22 cellular contexts compared by ENCODE assay signal in genomic region chr6:36116480-36116879, GRCh38. TPM values are rescaled to one million over a fixed set of nuclear protein-coding genes. Genes with fewer than 3 reads are reported as not detected.
DNase-seq lines count a peak whose midpoint lies in the region; ATAC-seq and TF ChIP-seq lines count a peak whose summit lies in the region.
"Had no signal": no experiment of that assay in that cellular context is flagged by ENCODE, and none has a peak within 500 bp of the region (broad histone marks: within the 10 kb centered on the region; RNA-seq: fewer than 3 reads in every experiment).

No MANE protein-coding gene starts in this region.

- no peaks in the 10 kb centered on the region for H4K20me1 ChIP-seq in Loucy (ENCODE audit: insufficient read depth, low read length, poor library complexity, severe bottlenecking)
- H4K20me1 ChIP-seq: BLaER1 had no signal

- peaks cover 90% of the 10 kb centered on the region for H3K4me1 Mint-ChIP-seq in activated CD4-positive, alpha-beta memory T cell treated with anti-CD3 and anti-CD28 coated beads, Interleukin-2, amount 10 ng/mL, durations not matched to agents 7 days and 5 days
- peaks cover 76% of the 10 kb centered on the region for H3K4me1 Mint-ChIP-seq in activated CD4-positive, alpha-beta memory T cell treated with anti-CD3 and anti-CD28 coated beads for 36 hours (ENCODE audit: low read depth)
- peaks cover 58% of the 10 kb centered on the region for H3K4me1 Mint-ChIP-seq in activated naive CD8-positive, alpha-beta T cell treated with anti-CD3 and anti-CD28 coated beads, Interleukin-2, amount 10 ng/mL, durations not matched to agents 7 days and 5 days

- H2AFZ ChIP-seq in Loucy (ENCODE audit: low read length), result no peak overlapping the region

- H3K4me2 ChIP-seq in Loucy (ENCODE audit: low read depth, low read length, poor library complexity, severe bottlenecking), result peak overlapping the region; percentile 82
- H3K4me2 ChIP-seq: A549 had no signal

- WGBS in sigmoid colon, 2 donors, result 80 to 92% methylated on average over 2 of the region's 2 CpGs

- H3K27me3 Mint-ChIP-seq in activated CD4-positive, alpha-beta memory T cell treated with anti-CD3 and anti-CD28 coated beads, Interleukin-2, amount 10 ng/mL, durations not matched to agents 7 days and 5 days, result no peaks in the 10 kb centered on the region
- H3K27me3 Mint-ChIP-seq in activated CD4-positive, alpha-beta memory T cell treated with anti-CD3 and anti-CD28 coated beads for 36 hours, result no peaks in the 10 kb centered on the region
- H3K27me3 Mint-ChIP-seq in activated naive CD8-positive, alpha-beta T cell treated with anti-CD3 and anti-CD28 coated beads, Interleukin-2, amount 10 ng/mL, durations not matched to agents 7 days and 5 days, result no peaks in the 10 kb centered on the region
- H3K27me3 Mint-ChIP-seq: progenitor cell of endocrine pancreas had no signal

- no peaks in the 10 kb centered on the region for H3K9me3 ChIP-seq in Loucy (ENCODE audit: insufficient read depth, low read depth, low read length)
- H3K9me3 ChIP-seq in sigmoid colon, result no peaks in the 10 kb centered on the region
- H3K9me3 ChIP-seq: A549, BLaER1, HAP-1, suprapubic skin had no signal

- H3K27ac Mint-ChIP-seq in activated CD4-positive, alpha-beta memory T cell treated with anti-CD3 and anti-CD28 coated beads, Interleukin-2, amount 10 ng/mL, durations not matched to agents 7 days and 5 days, result peak overlapping the region; percentile 71
- H3K27ac Mint-ChIP-seq in activated CD4-positive, alpha-beta memory T cell treated with anti-CD3 and anti-CD28 coated beads for 36 hours, result no peak overlapping the region
- H3K27ac Mint-ChIP-seq in activated naive CD8-positive, alpha-beta T cell treated with anti-CD3 and anti-CD28 coated beads, Interleukin-2, amount 10 ng/mL, durations not matched to agents 7 days and 5 days, result peak overlapping the region; percentile 52

- H3K9ac ChIP-seq in Loucy (ENCODE audit: low read depth, low read length, poor library complexity, severe bottlenecking), result peak overlapping the region; percentile 69
- H3K9ac ChIP-seq: BLaER1 had no signal

- CTCF ChIA-PET in activated CD4-positive, alpha-beta memory T cell treated with anti-CD3 and anti-CD28 coated beads, Interleukin-2, amount 10 ng/mL, durations not matched to agents 7 days and 5 days (lab: Charles Lee), result interaction anchor here (1.2 kb wide), 1 partner anchor 21 kb away, joined by 3 read pairs; no protein-coding TSS in a partner anchor
- CTCF ChIA-PET in activated CD4-positive, alpha-beta memory T cell treated with anti-CD3 and anti-CD28 coated beads for 36 hours (lab: Charles Lee), result no interaction called here

- H3K27me3 ChIP-seq in Loucy (ENCODE audit: insufficient read depth, low read length, poor library complexity, severe bottlenecking) (no peaks in the 10 kb centered on the region), sigmoid colon (no peaks in the 10 kb centered on the region)
- H3K27me3 ChIP-seq: BLaER1, suprapubic skin had no signal

- no peaks in the 10 kb centered on the region for H3K9me2 ChIP-seq in Loucy (replicated peaks; ENCODE audit: low read depth, low read length)

- peaks cover 16% of the 10 kb centered on the region for H3K36me3 ChIP-seq in Loucy (ENCODE audit: insufficient read depth, low read length)
- H3K36me3 ChIP-seq in sigmoid colon, result peaks cover 0 to 20% (median 4%) of the 10 kb centered on the region in 4 donors
- H3K36me3 ChIP-seq: HAP-1 had no signal

- H3F3A ChIP-seq in Loucy (ENCODE audit: low read depth), result peaks cover 18% of the 10 kb centered on the region

- H3K4me3 Mint-ChIP-seq in activated CD4-positive, alpha-beta memory T cell treated with anti-CD3 and anti-CD28 coated beads, Interleukin-2, amount 10 ng/mL, durations not matched to agents 7 days and 5 days, result no peak overlapping the region
- no peak overlapping the region for H3K4me3 Mint-ChIP-seq in activated CD4-positive, alpha-beta memory T cell treated with anti-CD3 and anti-CD28 coated beads for 36 hours
- H3K4me3 Mint-ChIP-seq in activated naive CD8-positive, alpha-beta T cell treated with anti-CD3 and anti-CD28 coated beads, Interleukin-2, amount 10 ng/mL, durations not matched to agents 7 days and 5 days, result peak overlapping the region; percentile 11

- peaks cover 19% of the 10 kb centered on the region for H3K79me2 ChIP-seq in Loucy (ENCODE audit: insufficient read depth, low read length)

- TF ChIP-seq CTCF in Loucy (conservative IDR thresholded peaks at IDR 0.05; ENCODE audit: low read length) (no peak), sigmoid colon (IDR thresholded peaks at IDR 0.05) (no peak)

- intact Hi-C loops in activated CD4-positive, alpha-beta memory T cell treated with anti-CD3 and anti-CD28 coated beads for 36 hours (cut with micrococcal nuclease), result no loop called here
- intact Hi-C loops in sigmoid colon (cut with DNase I), result no loop called here

- H3K4me1 ChIP-seq in Loucy (ENCODE audit: insufficient read depth, low read length, poor library complexity, severe bottlenecking) (peaks cover 88% of the 10 kb centered on the region), sigmoid colon (peaks cover 0 to 11% (median 8%) of the 10 kb centered on the region in 4 donors)
- H3K4me1 ChIP-seq: HAP-1 had no signal

- H3K9me3 Mint-ChIP-seq in activated CD4-positive, alpha-beta memory T cell treated with anti-CD3 and anti-CD28 coated beads, Interleukin-2, amount 10 ng/mL, durations not matched to agents 7 days and 5 days, result no peaks in the 10 kb centered on the region
- H3K9me3 Mint-ChIP-seq in activated CD4-positive, alpha-beta memory T cell treated with anti-CD3 and anti-CD28 coated beads for 36 hours, result no peaks in the 10 kb centered on the region
- H3K9me3 Mint-ChIP-seq in activated naive CD8-positive, alpha-beta T cell treated with anti-CD3 and anti-CD28 coated beads, Interleukin-2, amount 10 ng/mL, durations not matched to agents 7 days and 5 days, result no peaks in the 10 kb centered on the region

- peaks cover 63% of the 10 kb centered on the region for H3K36me3 Mint-ChIP-seq in activated CD4-positive, alpha-beta memory T cell treated with anti-CD3 and anti-CD28 coated beads, Interleukin-2, amount 10 ng/mL, durations not matched to agents 7 days and 5 days (ENCODE audit: low read depth)
- H3K36me3 Mint-ChIP-seq in activated CD4-positive, alpha-beta memory T cell treated with anti-CD3 and anti-CD28 coated beads for 36 hours, result peaks cover 8% of the 10 kb centered on the region
- H3K36me3 Mint-ChIP-seq in activated naive CD8-positive, alpha-beta T cell treated with anti-CD3 and anti-CD28 coated beads, Interleukin-2, amount 10 ng/mL, durations not matched to agents 7 days and 5 days, result peaks cover 35% of the 10 kb centered on the region

- ATAC-seq in activated naive CD8-positive, alpha-beta T cell treated with anti-CD3 and anti-CD28 coated beads, Interleukin-2, amount 10 ng/mL, durations not matched to agents 7 days and 5 days (ENCODE audit: low read depth), result no peak
- ATAC-seq in HG02678 (IDR thresholded peaks at IDR 0.05; ENCODE audit: unreplicated experiment), result no peak
- ATAC-seq: A549, left ventricle myocardium superior had no signal

- POLR2A ChIA-PET in activated CD4-positive, alpha-beta memory T cell treated with anti-CD3 and anti-CD28 coated beads, Interleukin-2, amount 10 ng/mL, durations not matched to agents 7 days and 5 days (lab: Charles Lee), result no interaction called here
- POLR2A ChIA-PET in activated CD4-positive, alpha-beta memory T cell treated with anti-CD3 and anti-CD28 coated beads for 36 hours (lab: Charles Lee), result interaction anchor here (1.1 kb wide), 1 partner anchor 15 kb away, joined by 6 read pairs; the partner anchor contains the start of gene MAPK13
- POLR2A ChIA-PET in activated naive CD8-positive, alpha-beta T cell treated with anti-CD3 and anti-CD28 coated beads, Interleukin-2, amount 10 ng/mL, durations not matched to agents 7 days and 5 days (lab: Charles Lee), result interaction anchor here (1.1 to 1.3 kb wide), 2 partner anchors 15 to 88 kb away, joined by 4 to 6 read pairs; partner anchors contain the start of gene MAPK13

- TF ChIP-seq POLR2A in sigmoid colon (IDR thresholded peaks at IDR 0.05), result no peak

- no peak overlapping the region for H3K27ac ChIP-seq in sigmoid colon
- H3K27ac ChIP-seq: A549, epithelial cell of prostate, suprapubic skin had no signal

- no peak overlapping the region for H3K4me3 ChIP-seq in Loucy (ENCODE audit: low read length, poor library complexity, severe bottlenecking)
- no peak overlapping the region for H3K4me3 ChIP-seq in sigmoid colon
- H3K4me3 ChIP-seq: A549, BLaER1, HAP-1, suprapubic skin had no signal

- no peak for DNase-seq in activated CD4-positive, alpha-beta memory T cell treated with anti-CD3 and anti-CD28 coated beads, Interleukin-2, amount 10 ng/mL, durations not matched to agents 7 days and 5 days
- no peak for DNase-seq in activated CD4-positive, alpha-beta memory T cell treated with anti-CD3 and anti-CD28 coated beads for 36 hours
- no peak for DNase-seq in activated naive CD8-positive, alpha-beta T cell treated with anti-CD3 and anti-CD28 coated beads, Interleukin-2, amount 10 ng/mL, durations not matched to agents 7 days and 5 days
- DNase-seq in sigmoid colon (peak; percentile 37), NCI-H226 (no peak), anterior cingulate cortex (lab: John Stamatoyannopoulos, UW) (no peak)
- DNase-seq: activated CD4-positive, alpha-beta T cell treated with anti-CD3 and anti-CD28 coated beads, Interleukin-2, amount 50 U/mL, for 1 hour; activated naive CD4-positive, alpha-beta T cell treated with Interleukin-2 at 50 U/mL for 16 hours; activated T-cell treated with anti-CD3 and anti-CD28 coated beads, Interleukin-2, amount 50 U/mL, for 1 hour; IMR-90; left ventricle myocardium superior; NCI-H1694; NCI-H2171 treated with DMSO at 0.1 percent for 48 hours; NCI-H69 had no signal

- no peak for TF ChIP-seq EP300 in sigmoid colon (IDR thresholded peaks at IDR 0.05)

RNA-seq across cellular contexts. Expression of gene MAPK13, which starts 13.8 kb away (rescaled TPM):
- total RNA-seq in activated CD4-positive, alpha-beta memory T cell treated with anti-CD3 and anti-CD28 coated beads, Interleukin-2, amount 10 ng/mL, durations not matched to agents 7 days and 5 days, result 10 to 100 TPM; 53.7 to 56.2 TPM
- 10 to 100 TPM; 61.0 to 65.0 TPM for total RNA-seq in activated CD4-positive, alpha-beta memory T cell treated with anti-CD3 and anti-CD28 coated beads for 36 hours
- 10 to 100 TPM; 40.5 to 41.6 TPM for total RNA-seq in activated naive CD8-positive, alpha-beta T cell treated with anti-CD3 and anti-CD28 coated beads, Interleukin-2, amount 10 ng/mL, durations not matched to agents 7 days and 5 days
- total RNA-seq in sigmoid colon, result 1 to 10 TPM; 1.8 to 3.6 (median 2.8) TPM
- 100 to 1,000 TPM; 110 to 159 (median 151) TPM for polyA plus RNA-seq in sigmoid colon

Comparison
In these comparisons a context has a peak if more than half of its experiments do, and no peak if none do; other contexts are left out.
1. RNA of gene MAPK13, which starts 13.8 kb away (total RNA-seq): 61.0 to 65.0 TPM in activated CD4-positive, alpha-beta memory T cell treated with anti-CD3 and anti-CD28 coated beads for 36 hours, 53.7 to 56.2 TPM in activated CD4-positive, alpha-beta memory T cell treated with anti-CD3 and anti-CD28 coated beads, Interleukin-2, amount 10 ng/mL, durations not matched to agents 7 days and 5 days and 40.5 to 41.6 TPM in activated naive CD8-positive, alpha-beta T cell treated with anti-CD3 and anti-CD28 coated beads, Interleukin-2, amount 10 ng/mL, durations not matched to agents 7 days and 5 days; 1.8 to 3.6 TPM in sigmoid colon; every median in the first group is over 4 times any median in the second.